Comparison of ENCODE assay signal across 21 cellular contexts in the genomic region with DNA sequence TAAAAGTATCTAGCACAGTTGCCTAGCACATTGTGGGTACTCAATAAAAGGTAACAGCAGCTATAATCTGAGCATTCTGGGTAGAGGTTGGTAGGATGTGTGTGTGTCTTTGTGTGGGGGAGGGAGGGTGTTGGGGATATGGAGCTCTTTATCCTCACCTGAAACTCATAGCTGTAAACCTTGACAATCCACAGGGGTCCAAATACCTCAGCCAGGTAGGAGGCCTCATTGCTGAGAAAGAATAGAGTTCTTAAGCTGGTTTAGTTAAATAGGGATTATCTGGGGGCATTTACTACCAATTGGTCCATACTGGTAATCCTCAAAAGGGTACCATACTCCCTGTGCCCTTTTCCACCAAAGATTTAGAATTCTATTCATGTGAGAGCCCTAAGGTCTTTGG. TPM values are rescaled to one million over a fixed set of nuclear protein-coding genes. Genes with fewer than 3 reads are reported as not detected.
DNase-seq lines count a peak whose midpoint lies in the region; ATAC-seq and TF ChIP-seq lines count a peak whose summit lies in the region.
"Had no signal": no experiment of that assay in that cellular context is flagged by ENCODE, and none has a peak within 500 bp of the region (broad histone marks: within the 10 kb centered on the region; RNA-seq: fewer than 3 reads in every experiment).

No MANE protein-coding gene starts in this region.

- H3K27ac ChIP-seq in OCI-LY1 (ENCODE audit: low read depth, low read length, poor library complexity, severe bottlenecking): peak overlapping the region; percentile 98
- H3K27ac ChIP-seq: neural progenitor cell had no signal

- 0 out of 2 replicates have a peak overlapping the region, but pooled peaks have one; percentile 5 for H3K4me2 ChIP-seq in OCI-LY1 (ENCODE audit: low read length)
- H3K4me2 ChIP-seq: neural progenitor cell, SK-N-SH had no signal

- no peaks in the 10 kb centered on the region for H3K9me3 ChIP-seq in OCI-LY1 (ENCODE audit: low read length)
- H3K9me3 ChIP-seq: ascending aorta, SK-N-SH had no signal

- H3F3A ChIP-seq in OCI-LY1 (ENCODE audit: insufficient read depth, low read length): peaks cover 17% of the 10 kb centered on the region

- no peaks in the 10 kb centered on the region for H3K27me3 Mint-ChIP-seq in activated naive CD4-positive, alpha-beta T cell treated with anti-CD3 and anti-CD28 coated beads, Interleukin-2, amount 50 U/mL, for 24 hours
- no peaks in the 10 kb centered on the region for H3K27me3 Mint-ChIP-seq in effector memory CD8-positive, alpha-beta T cell
- H3K27me3 Mint-ChIP-seq: stimulated activated naive CD8-positive, alpha-beta T cell treated with anti-CD3 and anti-CD28 coated beads, Interleukin-15, Interleukin-2, amounts not matched to agents 100 ng/mL and 50 ng/mL, for 24 hours had no signal

- no peaks in the 10 kb centered on the region for H4K20me1 ChIP-seq in OCI-LY1 (ENCODE audit: insufficient read depth, low read length)

- H3K9me3 Mint-ChIP-seq in activated naive CD4-positive, alpha-beta T cell treated with anti-CD3 and anti-CD28 coated beads, Interleukin-2, amount 50 U/mL, for 24 hours: no peaks in the 10 kb centered on the region
- no peaks in the 10 kb centered on the region for H3K9me3 Mint-ChIP-seq in activated naive CD4-positive, alpha-beta T cell treated with anti-CD3 and anti-CD28 coated beads, Interleukin-2, amount 50 U/mL, for 72 hours
- H3K9me3 Mint-ChIP-seq in effector memory CD8-positive, alpha-beta T cell: no peaks in the 10 kb centered on the region
- H3K9me3 Mint-ChIP-seq in stimulated activated effector memory CD8-positive, alpha-beta T cell treated with anti-CD3 and anti-CD28 coated beads, Interleukin-12 subunit alpha, Interleukin-12 subunit beta, amount 100 ng/mL, for 72 hours: no peaks in the 10 kb centered on the region
- H3K9me3 Mint-ChIP-seq: neural progenitor cell; stimulated activated naive CD8-positive, alpha-beta T cell treated with anti-CD3 and anti-CD28 coated beads, Interleukin-15, Interleukin-2, amounts not matched to agents 100 ng/mL and 50 ng/mL, for 24 hours had no signal

- peaks cover 73% of the 10 kb centered on the region for H3K4me1 Mint-ChIP-seq in activated naive CD4-positive, alpha-beta T cell treated with anti-CD3 and anti-CD28 coated beads, Interleukin-2, amount 50 U/mL, for 24 hours
- peaks cover 52 to 67% of the 10 kb centered on the region in 2 donors for H3K4me1 Mint-ChIP-seq in effector memory CD8-positive, alpha-beta T cell (ENCODE audit: low read depth in 2 of 2)
- peaks cover 69% of the 10 kb centered on the region for H3K4me1 Mint-ChIP-seq in stimulated activated effector memory CD8-positive, alpha-beta T cell treated with anti-CD3 and anti-CD28 coated beads, Interleukin-12 subunit alpha, Interleukin-12 subunit beta, amount 100 ng/mL, for 72 hours

- no peak for ATAC-seq in activated naive CD4-positive, alpha-beta T cell treated with anti-CD3 and anti-CD28 coated beads, Interleukin-2, amount 50 U/mL, for 72 hours
- ATAC-seq in effector memory CD8-positive, alpha-beta T cell (replicated peaks): no peak
- ATAC-seq in stimulated activated effector memory CD8-positive, alpha-beta T cell treated with anti-CD3 and anti-CD28 coated beads, Interleukin-12 subunit alpha, Interleukin-12 subunit beta, amount 100 ng/mL, for 72 hours: no peak
- ATAC-seq in HG02798 (IDR thresholded peaks at IDR 0.05; ENCODE audit: poor library complexity, unreplicated experiment): no peak
- ATAC-seq: esophagus mucosa, Panc1 had no signal

- H3K9me2 ChIP-seq in OCI-LY1 (ENCODE audit: low read depth, low read length): no peaks in the 10 kb centered on the region
- H3K9me2 ChIP-seq: SK-N-SH had no signal

- H3K9ac ChIP-seq in OCI-LY1 (ENCODE audit: low read length): no peak overlapping the region
- H3K9ac ChIP-seq: neural progenitor cell, SK-N-SH had no signal

- no peak overlapping the region for H3K4me3 ChIP-seq in OCI-LY1 (ENCODE audit: low read depth, low read length, poor library complexity, severe bottlenecking)
- H3K4me3 ChIP-seq: ascending aorta, neural progenitor cell had no signal

- H3K4me1 ChIP-seq in OCI-LY1 (ENCODE audit: insufficient read depth, low read length, severe bottlenecking): peaks cover 79% of the 10 kb centered on the region

- H3K79me2 ChIP-seq in OCI-LY1 (ENCODE audit: insufficient read depth, low read length): peaks cover 17% of the 10 kb centered on the region

- no peak overlapping the region for H2AFZ ChIP-seq in OCI-LY1 (ENCODE audit: low read length)
- H2AFZ ChIP-seq: neural progenitor cell had no signal

- H3K4me3 Mint-ChIP-seq in activated naive CD4-positive, alpha-beta T cell treated with anti-CD3 and anti-CD28 coated beads, Interleukin-2, amount 50 U/mL, for 24 hours: no peak overlapping the region
- no peak overlapping the region for H3K4me3 Mint-ChIP-seq in effector memory CD8-positive, alpha-beta T cell
- H3K4me3 Mint-ChIP-seq in stimulated activated effector memory CD8-positive, alpha-beta T cell treated with anti-CD3 and anti-CD28 coated beads, Interleukin-12 subunit alpha, Interleukin-12 subunit beta, amount 100 ng/mL, for 72 hours: no peak overlapping the region
- H3K4me3 Mint-ChIP-seq: neural progenitor cell; stimulated activated naive CD8-positive, alpha-beta T cell treated with anti-CD3 and anti-CD28 coated beads, Interleukin-15, Interleukin-2, amounts not matched to agents 100 ng/mL and 50 ng/mL, for 24 hours had no signal

- peaks cover 39% of the 10 kb centered on the region for H3K36me3 Mint-ChIP-seq in activated naive CD4-positive, alpha-beta T cell treated with anti-CD3 and anti-CD28 coated beads, Interleukin-2, amount 50 U/mL, for 24 hours
- H3K36me3 Mint-ChIP-seq in activated naive CD4-positive, alpha-beta T cell treated with anti-CD3 and anti-CD28 coated beads, Interleukin-2, amount 50 U/mL, for 72 hours: peaks cover 58 to 67% of the 10 kb centered on the region in 2 donors
- peaks cover 67% of the 10 kb centered on the region for H3K36me3 Mint-ChIP-seq in effector memory CD8-positive, alpha-beta T cell (ENCODE audit: insufficient read depth)
- H3K36me3 Mint-ChIP-seq in stimulated activated effector memory CD8-positive, alpha-beta T cell treated with anti-CD3 and anti-CD28 coated beads, Interleukin-12 subunit alpha, Interleukin-12 subunit beta, amount 100 ng/mL, for 72 hours: peaks cover 92% of the 10 kb centered on the region

- H3K27me3 ChIP-seq in OCI-LY1 (ENCODE audit: insufficient read depth, low read length): no peaks in the 10 kb centered on the region
- H3K27me3 ChIP-seq: ascending aorta, neural progenitor cell had no signal

- peaks cover 53% of the 10 kb centered on the region for H3K36me3 ChIP-seq in OCI-LY1 (ENCODE audit: insufficient read depth, low read length)
- H3K36me3 ChIP-seq: neural progenitor cell had no signal

- no peak for TF ChIP-seq CTCF in OCI-LY1 (IDR thresholded peaks at IDR 0.05; ENCODE audit: low read length)

- no peak for DNase-seq in activated naive CD4-positive, alpha-beta T cell treated with anti-CD3 and anti-CD28 coated beads, Interleukin-2, amount 50 U/mL, for 72 hours (ENCODE audit: low spot score in 2 of 2)
- DNase-seq in effector memory CD8-positive, alpha-beta T cell: no peak
- DNase-seq in stimulated activated effector memory CD8-positive, alpha-beta T cell treated with anti-CD3 and anti-CD28 coated beads, Interleukin-12 subunit alpha, Interleukin-12 subunit beta, amount 100 ng/mL, for 72 hours (ENCODE audit: low spot score in 2 of 2): no peak
- DNase-seq in NCI-H748 treated with DMSO at 0.1 percent for 48 hours (lab: John Stamatoyannopoulos, UW): no peak
- no peak for DNase-seq in ecto neural progenitor cell (ENCODE audit: low spot score)
- DNase-seq: activated CD4-positive, alpha-beta T cell treated with anti-CD3 and anti-CD28 coated beads, Interleukin-2, amount 50 U/mL, for 4 hours; cortex of kidney; HCEC 1CT; NCI-H2029; NCI-H524; SK-N-SH; stimulated activated CD4-positive, alpha-beta T cell treated with anti-CD3 and anti-CD28 coated beads, Interleukin-15, amount 100 ng/mL, for 24 hours had no signal

- H3K27ac Mint-ChIP-seq in activated naive CD4-positive, alpha-beta T cell treated with anti-CD3 and anti-CD28 coated beads, Interleukin-2, amount 50 U/mL, for 24 hours: peak overlapping the region; percentile 72
- H3K27ac Mint-ChIP-seq in activated naive CD4-positive, alpha-beta T cell treated with anti-CD3 and anti-CD28 coated beads, Interleukin-2, amount 50 U/mL, for 72 hours: peak overlapping the region in 1 of 2 donors; percentile 2
- H3K27ac Mint-ChIP-seq in effector memory CD8-positive, alpha-beta T cell: peak overlapping the region; percentile 61 to 97
- peak overlapping the region; percentile 99 for H3K27ac Mint-ChIP-seq in stimulated activated effector memory CD8-positive, alpha-beta T cell treated with anti-CD3 and anti-CD28 coated beads, Interleukin-12 subunit alpha, Interleukin-12 subunit beta, amount 100 ng/mL, for 72 hours
- H3K27ac Mint-ChIP-seq: neural progenitor cell had no signal

RNA-seq across cellular contexts. Expression of a gene that starts 3.9 kb away (rescaled TPM):
- 100 to 1,000 TPM; 714 to 722 TPM for total RNA-seq in activated naive CD4-positive, alpha-beta T cell treated with anti-CD3 and anti-CD28 coated beads, Interleukin-2, amount 50 U/mL, for 72 hours

RNA-seq across cellular contexts. Expression of a gene that starts 4.0 kb away (rescaled TPM):
- total RNA-seq in activated naive CD4-positive, alpha-beta T cell treated with anti-CD3 and anti-CD28 coated beads, Interleukin-2, amount 50 U/mL, for 72 hours: under 1 TPM; 0.31 to 0.61 TPM
- total RNA-seq: ascending aorta, lung microvascular endothelial cell had no signal

RNA-seq across cellular contexts. Expression of a gene that starts 4.4 kb away (rescaled TPM):
- total RNA-seq in activated naive CD4-positive, alpha-beta T cell treated with anti-CD3 and anti-CD28 coated beads, Interleukin-2, amount 50 U/mL, for 72 hours: 10 to 100 TPM; 11.6 to 35.2 TPM

RNA-seq across cellular contexts. Expression of a gene that starts 19.2 kb away (rescaled TPM):
- total RNA-seq in activated naive CD4-positive, alpha-beta T cell treated with anti-CD3 and anti-CD28 coated beads, Interleukin-2, amount 50 U/mL, for 72 hours: 1 to 10 TPM; 4.5 to 9.3 TPM

RNA-seq across cellular contexts. Expression of a gene that starts 28.5 kb away (rescaled TPM):
- total RNA-seq in activated naive CD4-positive, alpha-beta T cell treated with anti-CD3 and anti-CD28 coated beads, Interleukin-2, amount 50 U/mL, for 72 hours: 10 to 100 TPM; 48.5 to 50.2 TPM
